ENCODE assay signal across 17 cellular contexts in genomic region chr1:219535021-219535420, GRCh38.
DNase-seq lines count a peak whose midpoint lies in the region; ATAC-seq, FAIRE-seq and TF ChIP-seq lines count a peak whose summit lies in the region.
"Had no signal": no experiment of that assay in that cellular context is flagged by ENCODE, and none has a peak within 500 bp of the region (broad histone marks: within the 10 kb centered on the region; RNA-seq: fewer than 3 reads in every experiment).

No MANE protein-coding gene starts in this region.

- H3K9ac ChIP-seq in mesenchymal stem cell (ENCODE audit: low read length) = peak overlapping the region; percentile 61
- no peak overlapping the region for H3K9ac ChIP-seq in neuronal stem cell (ENCODE audit: low read depth, low read length, poor library complexity)
- H3K9ac ChIP-seq in HepG2 (ENCODE audit: insufficient read depth, low read depth, low read length) = no peak overlapping the region

- TF ChIP-seq EP300 in HepG2 (IDR thresholded peaks at IDR 0.05; ENCODE audit: low read depth in 2 of 2, low read length in 2 of 2) = no peak
- TF ChIP-seq EP300 in HepG2 (CRISPR knock-in tag; IDR thresholded peaks at IDR 0.05; ENCODE audit: borderline replicate concordance) = no peak

- intact Hi-C loops in HepG2 (cut with micrococcal nuclease; ENCODE audit: unreplicated experiment) = no loop called here

- H3K18ac ChIP-seq in mesenchymal stem cell (ENCODE audit: low read depth in 1 of 2, low read length in 2 of 2) = no peak overlapping the region
- H3K18ac ChIP-seq in neuronal stem cell (ENCODE audit: low read length) = no peak overlapping the region

- no peak overlapping the region for H3K4me2 ChIP-seq in mesenchymal stem cell (ENCODE audit: low read length, poor library complexity, severe bottlenecking)
- no peak overlapping the region for H3K4me2 ChIP-seq in neuronal stem cell (ENCODE audit: insufficient read depth, low read length, poor library complexity, severe bottlenecking)
- no peak overlapping the region for H3K4me2 ChIP-seq in HepG2 (ENCODE audit: low read depth, low read length)
- H3K4me2 ChIP-seq: A549, GM23338 had no signal

- peak; percentile 5 for DNase-seq in choroid plexus epithelial cell (ENCODE audit: low read depth)
- peak; percentile 18 for DNase-seq in mesenchymal stem cell
- DNase-seq in neuronal stem cell (ENCODE audit: low spot score) = no peak
- no peak for DNase-seq in HepG2 (ENCODE audit: low spot score)
- DNase-seq in NCI-H1930 (lab: John Stamatoyannopoulos, UW) = no peak
- DNase-seq in GM20000 (ENCODE audit: low spot score) = no peak
- DNase-seq in activated gamma-delta T cell treated with Interleukin-2 at 50 U/mL for 16 hours = no peak
- DNase-seq: BE2C; CD4-positive, alpha-beta memory T cell; DMS79; H9 had no signal

- H2AFZ ChIP-seq in mesenchymal stem cell (ENCODE audit: low read depth, low read length) (no peak overlapping the region), neuronal stem cell (ENCODE audit: low read length) (peak overlapping the region; percentile 25), HepG2 (ENCODE audit: low read length) (no peak overlapping the region)

- no peaks in the 10 kb centered on the region for H3K79me1 ChIP-seq in mesenchymal stem cell (replicated peaks; ENCODE audit: low read length, poor library complexity, severe bottlenecking)
- no peaks in the 10 kb centered on the region for H3K79me1 ChIP-seq in neuronal stem cell (ENCODE audit: low read depth, low read length)

- 91% methylated on average over 1 of the region's 1 CpG for WGBS in mesenchymal stem cell
- no CpG with 5 or more reads among the region's 1 CpG for WGBS in neuronal stem cell (ENCODE audit: extremely low coverage in 2 of 2, insufficient read length in 2 of 2, insufficient replicate concordance in 1 of 2), 2 donors
- WGBS in HepG2 (ENCODE audit: low lambda C conversion rate) = 4% methylated on average over 1 of the region's 1 CpG

- H3K23ac ChIP-seq in mesenchymal stem cell (ENCODE audit: low read length in 2 of 2) (no peak overlapping the region), neuronal stem cell (ENCODE audit: low read depth, low read length, poor library complexity) (no peak overlapping the region)

- POLR2A ChIA-PET in HepG2 (lab: Yijun Ruan, JAX) = no interaction called here

- BruUV-seq in HepG2 (replicated peaks; lab: Mats Ljungman, UMichigan) = no TSS peak

- no peak for ATAC-seq in HepG2
- ATAC-seq: A549, GM12878, GM23338 had no signal

- H4K20me1 ChIP-seq in HepG2 (ENCODE audit: insufficient read depth, low read length) = no peaks in the 10 kb centered on the region

- TF ChIP-seq POLR2A in HepG2 (IDR thresholded peaks at IDR 0.05; ENCODE audit: insufficient read depth in 1 of 2, low read depth in 2 of 2, low read length in 2 of 2) = no peak

- no peak overlapping the region for H4K91ac ChIP-seq in mesenchymal stem cell (ENCODE audit: low read length)
- no peak overlapping the region for H4K91ac ChIP-seq in neuronal stem cell (ENCODE audit: low read depth, low read length, poor library complexity)

- H3K4me3 ChIP-seq in choroid plexus epithelial cell (ENCODE audit: low read depth, low read length) (no peak overlapping the region), mesenchymal stem cell (ENCODE audit: insufficient read depth in 1 of 2, low read depth in 1 of 2, low read length in 2 of 2) (no peak overlapping the region), neuronal stem cell (ENCODE audit: low read length in 2 of 2) (no peak overlapping the region), HepG2 (replicated peaks in 1 of 3; ENCODE audit: insufficient read depth in 1 of 3, low read depth in 2 of 3, low read length in 3 of 3) (no peak overlapping the region)
- H3K4me3 ChIP-seq: A549, GM12878, GM23338 had no signal

- H3K27ac ChIP-seq in mesenchymal stem cell (ENCODE audit: low read length, poor library complexity, severe bottlenecking) (peak overlapping the region; percentile 43), neuronal stem cell (replicated peaks; ENCODE audit: low read length) (no peak overlapping the region), HepG2 (ENCODE audit: extremely low read length, insufficient read depth, low read length) (no peak overlapping the region)
- H3K27ac ChIP-seq: A549, C4-2B had no signal

- no peak overlapping the region for H3K4ac ChIP-seq in mesenchymal stem cell (ENCODE audit: low read depth in 1 of 2, low read length in 2 of 2)
- no peak overlapping the region for H3K4ac ChIP-seq in neuronal stem cell (ENCODE audit: low read length)

- TF ChIP-seq CTCF in choroid plexus epithelial cell (conservative IDR thresholded peaks at IDR 0.05; ENCODE audit: low read depth, low read length) (no peak), HepG2 (CRISPR knock-in tag; IDR thresholded peaks at IDR 0.05) (no peak), GM20000 (IDR thresholded peaks at IDR 0.05; ENCODE audit: extremely low read depth, missing control alignments) (no peak)

- H2BK5ac ChIP-seq in mesenchymal stem cell (ENCODE audit: low read depth, low read length, poor library complexity, severe bottlenecking) (no peak overlapping the region), neuronal stem cell (ENCODE audit: low read length) (no peak overlapping the region)

- H3K14ac ChIP-seq in mesenchymal stem cell (ENCODE audit: low read length in 2 of 2) = no peak overlapping the region
- H3K14ac ChIP-seq in neuronal stem cell (ENCODE audit: low read length) = no peak overlapping the region

- no peak for FAIRE-seq in HepG2 (lab: Jason Lieb, UNC)
- FAIRE-seq: A549, GM12878, GM18507, HTR-8/SVneo had no signal

- H3K79me2 ChIP-seq in HepG2 (ENCODE audit: insufficient read depth, low read length) = no peaks in the 10 kb centered on the region

- H2BK120ac ChIP-seq in mesenchymal stem cell (ENCODE audit: low read depth, low read length) (no peak overlapping the region), neuronal stem cell (ENCODE audit: low read depth, low read length) (no peak overlapping the region)

- no peak for TF ChIP-seq RAD21 in HepG2 (CRISPR knock-in tag; IDR thresholded peaks at IDR 0.05)

- in situ Hi-C loops in HepG2 (cut with HindIII; ENCODE audit: extremely low pct_ligation_motif_present, low pct_unique_long_range_greater_than_20kb) = no loop called here

- no peak overlapping the region for H2BK12ac ChIP-seq in mesenchymal stem cell (ENCODE audit: low read length in 2 of 2)
- H2BK12ac ChIP-seq in neuronal stem cell (ENCODE audit: low read length) = no peak overlapping the region

- H3K4me1 ChIP-seq in mesenchymal stem cell (ENCODE audit: control insufficient read depth, insufficient read depth, low read depth, low read length) (no peaks in the 10 kb centered on the region), neuronal stem cell (ENCODE audit: control insufficient read depth in 2 of 2, insufficient read depth in 1 of 2, low read depth in 1 of 2, low read length in 2 of 2) (peaks cover 0 to 3% of the 10 kb centered on the region in 2 donors), HepG2 (ENCODE audit: insufficient read depth, low read length) (no peaks in the 10 kb centered on the region)

- H3K9me3 ChIP-seq in mesenchymal stem cell (ENCODE audit: control insufficient read depth, low read length) (no peaks in the 10 kb centered on the region), neuronal stem cell (replicated peaks in 1 of 2; ENCODE audit: control insufficient read depth in 2 of 2, insufficient read depth in 1 of 2, low read depth in 1 of 2, low read length in 2 of 2) (no peaks in the 10 kb centered on the region), HepG2 (ENCODE audit: low read length) (no peaks in the 10 kb centered on the region)
- H3K9me3 ChIP-seq: A549, BE2C had no signal

- H2AK5ac ChIP-seq in mesenchymal stem cell (ENCODE audit: low read length, severe bottlenecking) = no peak overlapping the region
- no peak overlapping the region for H2AK5ac ChIP-seq in neuronal stem cell (ENCODE audit: low read depth, low read length)

- CTCF ChIA-PET in HepG2 (lab: Yijun Ruan, JAX; ENCODE audit: low intra/inter-chr PET ratio, low total read pairs) = no interaction called here

- H3K36me3 ChIP-seq in mesenchymal stem cell (ENCODE audit: control insufficient read depth in 1 of 2, insufficient read depth in 2 of 2, low read depth in 1 of 2, low read length in 2 of 2) (no peaks in the 10 kb centered on the region), neuronal stem cell (replicated peaks in 1 of 2; ENCODE audit: control insufficient read depth in 2 of 2, insufficient read depth in 2 of 2, low read length in 2 of 2) (no peaks in the 10 kb centered on the region), HepG2 (replicated peaks in 1 of 2; ENCODE audit: control insufficient read depth in 1 of 2, insufficient read depth in 2 of 2, low read length in 2 of 2) (no peaks in the 10 kb centered on the region)
- H3K36me3 ChIP-seq: BE2C had no signal

- H4K8ac ChIP-seq in mesenchymal stem cell (ENCODE audit: low read length) = no peak overlapping the region
- no peak overlapping the region for H4K8ac ChIP-seq in neuronal stem cell (ENCODE audit: low read depth, low read length)

- no peak overlapping the region for H2BK15ac ChIP-seq in mesenchymal stem cell (ENCODE audit: low read depth, poor library complexity, severe bottlenecking)
- H2BK15ac ChIP-seq in neuronal stem cell (ENCODE audit: low read length) = no peak overlapping the region

- H3K27me3 ChIP-seq in mesenchymal stem cell (ENCODE audit: control insufficient read depth in 1 of 2, insufficient read depth in 1 of 2, low read length in 2 of 2) (no peaks in the 10 kb centered on the region), neuronal stem cell (ENCODE audit: control insufficient read depth in 3 of 3, insufficient read depth in 3 of 3, low read depth in 1 of 3, low read length in 3 of 3) (no peaks in the 10 kb centered on the region), HepG2 (ENCODE audit: control insufficient read depth in 1 of 2, insufficient read depth in 2 of 2, low read length in 2 of 2) (no peaks in the 10 kb centered on the region; a peak in 1 of 5 replicates)
- H3K27me3 ChIP-seq: BE2C had no signal

TF ChIP-seq in HepG2, 621 proteins besides CTCF, POLR2A, EP300 and RAD21 (continues in another document):
- no peak for TF ChIP-seq CAMTA2 (CRISPR knock-in tag; IDR thresholded peaks at IDR 0.05; ENCODE audit: borderline replicate concordance)
- no peak for TF ChIP-seq SRSF1 (optimal IDR thresholded peaks at IDR 0.05; ENCODE audit: low read depth, low read length)
- TF ChIP-seq HMG20A (CRISPR knock-in tag; IDR thresholded peaks at IDR 0.05; ENCODE audit: borderline replicate concordance) = no peak
- no peak for TF ChIP-seq SKI (IDR thresholded peaks at IDR 0.05; ENCODE audit: partially characterized antibody)

Comparison
In these comparisons a context has a peak if more than half of its experiments do, and no peak if none do; other contexts are left out.
1. DNase-seq: peak in choroid plexus epithelial cell (single experiment) and mesenchymal stem cell (single experiment); none in neuronal stem cell (single experiment), HepG2 (single experiment), NCI-H1930 (0 of 2), GM20000 (single experiment) and activated gamma-delta T cell treated with Interleukin-2 at 50 U/mL for 16 hours (single experiment).